Comparison of ENCODE assay signal across 9 cellular contexts in the genomic region with DNA sequence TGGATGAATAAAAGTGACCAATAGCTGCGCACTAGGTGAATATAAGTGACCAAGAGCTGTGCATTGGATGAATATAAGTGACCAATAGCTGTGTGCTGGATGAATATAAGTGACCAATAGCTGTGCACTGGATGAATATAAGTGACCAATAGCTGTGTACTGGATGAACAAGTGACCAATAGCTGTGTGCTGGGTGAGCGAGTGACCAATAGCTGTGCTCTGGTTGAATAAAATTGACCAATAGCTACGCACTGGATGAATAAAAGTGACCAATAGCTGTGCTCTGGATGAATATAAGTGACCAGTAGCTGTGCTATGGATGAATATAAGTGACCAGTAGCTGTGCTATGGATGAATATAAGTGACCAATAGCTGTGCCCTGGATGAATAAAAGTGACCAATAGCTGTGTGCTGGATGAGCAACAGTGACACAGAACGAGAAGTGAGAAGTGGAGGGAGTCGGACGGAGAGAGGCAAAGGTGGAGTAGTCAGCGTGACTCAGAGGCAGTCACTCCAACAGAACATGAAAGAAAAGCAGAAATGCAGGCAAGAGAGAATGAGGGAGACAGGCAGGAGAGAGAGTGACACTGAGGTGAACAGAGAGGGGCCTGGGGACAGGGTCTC. TPM values are rescaled to one million over a fixed set of nuclear protein-coding genes. Genes with fewer than 3 reads are reported as not detected.
A peak's percentile ranks its signal among the peaks of the same experiment; 100 is the strongest.
DNase-seq lines count a peak whose midpoint lies in the region; ATAC-seq and TF ChIP-seq lines count a peak whose summit lies in the region.
"Had no signal": no experiment of that assay in that cellular context is flagged by ENCODE, and none has a peak within 500 bp of the region (broad histone marks: within the 10 kb centered on the region; RNA-seq: fewer than 3 reads in every experiment).

No MANE protein-coding gene starts in this region.

- H3K27ac Mint-ChIP-seq in activated T-helper 1 cell treated with anti-CD3 and anti-CD28 coated beads, Interleukin-12 subunit alpha, Interleukin-12 subunit beta, Interleukin-2, Interleukin-4 antibody, amounts not matched to agents 30 ng/mL and 10 ng/mL and 1 ng/mL, durations not matched to agents 14 hours and 24 hours and 36 hours = peak overlapping the region; percentile 2
- H3K27ac Mint-ChIP-seq in memory B cell = no peak overlapping the region
- H3K27ac Mint-ChIP-seq: activated CD4-positive, alpha-beta T cell treated with anti-CD3 and anti-CD28 coated beads, Interleukin-2, amount 10 ng/mL, durations not matched to agents 7 days and 5 days had no signal

- no peak overlapping the region for H2AFZ ChIP-seq in Karpas-422 (ENCODE audit: low read length)

- no peaks in the 10 kb centered on the region for H3K9me3 ChIP-seq in Karpas-422 (ENCODE audit: low read length)

- ATAC-seq in memory B cell (ENCODE audit: low read depth) = peak; percentile 49
- no peak for ATAC-seq in HG03135 (IDR thresholded peaks at IDR 0.05; ENCODE audit: unreplicated experiment)
- ATAC-seq in HG03097 (IDR thresholded peaks at IDR 0.05; ENCODE audit: low FRiP score, unreplicated experiment) = no peak

- no peak for TF ChIP-seq CTCF in dorsolateral prefrontal cortex (IDR thresholded peaks at IDR 0.05 in 54 of 56, conservative IDR thresholded peaks at IDR 0.05 in 2 of 56; ENCODE audit: low read depth in 1 of 56, partially characterized antibody in 56 of 56)

- intact Hi-C loops in activated T-helper 1 cell treated with anti-CD3 and anti-CD28 coated beads, Interleukin-12 subunit alpha, Interleukin-12 subunit beta, Interleukin-2, Interleukin-4 antibody, amounts not matched to agents 30 ng/mL and 10 ng/mL and 1 ng/mL, durations not matched to agents 14 hours and 24 hours and 36 hours (cut with micrococcal nuclease) = no loop called here
- intact Hi-C loops in dorsolateral prefrontal cortex (cut with DNase I) = no loop called here

- H3K27me3 ChIP-seq in Karpas-422 (ENCODE audit: low read length) (no peaks in the 10 kb centered on the region), dorsolateral prefrontal cortex (peaks cover 0 to 4% (median 0%) of the 10 kb centered on the region in 45 donors)

- H3K4me2 ChIP-seq in Karpas-422 (ENCODE audit: low read depth, low read length, poor library complexity, severe bottlenecking) = peak overlapping the region; percentile 60

- H3K9me2 ChIP-seq in Karpas-422 (replicated peaks; ENCODE audit: insufficient read depth, low read length) = no peaks in the 10 kb centered on the region

- no peak overlapping the region for H3K27ac ChIP-seq in Karpas-422 (ENCODE audit: low read length)
- no peak overlapping the region for H3K27ac ChIP-seq in dorsolateral prefrontal cortex

- peaks cover 4% of the 10 kb centered on the region for H3K36me3 Mint-ChIP-seq in activated T-helper 1 cell treated with anti-CD3 and anti-CD28 coated beads, Interleukin-12 subunit alpha, Interleukin-12 subunit beta, Interleukin-2, Interleukin-4 antibody, amounts not matched to agents 30 ng/mL and 10 ng/mL and 1 ng/mL, durations not matched to agents 14 hours and 24 hours and 36 hours (ENCODE audit: low read depth)
- no peaks in the 10 kb centered on the region for H3K36me3 Mint-ChIP-seq in memory B cell

- H3K9ac ChIP-seq in Karpas-422 (ENCODE audit: low read length) = peak overlapping the region; percentile 60

- H3K4me1 Mint-ChIP-seq in activated T-helper 1 cell treated with anti-CD3 and anti-CD28 coated beads, Interleukin-12 subunit alpha, Interleukin-12 subunit beta, Interleukin-2, Interleukin-4 antibody, amounts not matched to agents 30 ng/mL and 10 ng/mL and 1 ng/mL, durations not matched to agents 14 hours and 24 hours and 36 hours (ENCODE audit: low read depth) = peaks cover 41% of the 10 kb centered on the region
- H3K4me1 Mint-ChIP-seq in memory B cell = peaks cover 62% of the 10 kb centered on the region

- no peaks in the 10 kb centered on the region for H3K36me3 ChIP-seq in Karpas-422 (ENCODE audit: insufficient read depth, low read length)

- no peaks in the 10 kb centered on the region for H3K79me2 ChIP-seq in Karpas-422 (ENCODE audit: low read length)

- no peaks in the 10 kb centered on the region for H3K9me3 Mint-ChIP-seq in activated T-helper 1 cell treated with anti-CD3 and anti-CD28 coated beads, Interleukin-12 subunit alpha, Interleukin-12 subunit beta, Interleukin-2, Interleukin-4 antibody, amounts not matched to agents 30 ng/mL and 10 ng/mL and 1 ng/mL, durations not matched to agents 14 hours and 24 hours and 36 hours
- no peaks in the 10 kb centered on the region for H3K9me3 Mint-ChIP-seq in memory B cell
- H3K9me3 Mint-ChIP-seq: activated CD4-positive, alpha-beta T cell treated with anti-CD3 and anti-CD28 coated beads, Interleukin-2, amount 10 ng/mL, durations not matched to agents 7 days and 5 days had no signal

- H3K4me3 ChIP-seq in Karpas-422 (ENCODE audit: low read length) (peak overlapping the region; percentile 46; the same call in 1 of the 2 replicates), dorsolateral prefrontal cortex (no peak overlapping the region)

- no peak overlapping the region for H3K4me3 Mint-ChIP-seq in activated T-helper 1 cell treated with anti-CD3 and anti-CD28 coated beads, Interleukin-12 subunit alpha, Interleukin-12 subunit beta, Interleukin-2, Interleukin-4 antibody, amounts not matched to agents 30 ng/mL and 10 ng/mL and 1 ng/mL, durations not matched to agents 14 hours and 24 hours and 36 hours
- peak overlapping the region; percentile 8 for H3K4me3 Mint-ChIP-seq in memory B cell
- H3K4me3 Mint-ChIP-seq: activated CD4-positive, alpha-beta T cell treated with anti-CD3 and anti-CD28 coated beads, Interleukin-2, amount 10 ng/mL, durations not matched to agents 7 days and 5 days had no signal

- peaks cover 69% of the 10 kb centered on the region for H3K4me1 ChIP-seq in Karpas-422 (ENCODE audit: low read length)

- H4K20me1 ChIP-seq in Karpas-422 (ENCODE audit: insufficient read depth, low read depth, low read length) = no peaks in the 10 kb centered on the region

- H3K27me3 Mint-ChIP-seq in activated T-helper 1 cell treated with anti-CD3 and anti-CD28 coated beads, Interleukin-12 subunit alpha, Interleukin-12 subunit beta, Interleukin-2, Interleukin-4 antibody, amounts not matched to agents 30 ng/mL and 10 ng/mL and 1 ng/mL, durations not matched to agents 14 hours and 24 hours and 36 hours (ENCODE audit: insufficient read depth) = no peaks in the 10 kb centered on the region
- no peaks in the 10 kb centered on the region for H3K27me3 Mint-ChIP-seq in memory B cell
- H3K27me3 Mint-ChIP-seq: activated CD4-positive, alpha-beta T cell treated with anti-CD3 and anti-CD28 coated beads, Interleukin-2, amount 10 ng/mL, durations not matched to agents 7 days and 5 days had no signal

- DNase-seq in EL (peak; percentile 32), Karpas-422 (no peak), memory B cell (ENCODE audit: low spot score in 2 of 2) (no peak), NCI-H1436 (lab: John Stamatoyannopoulos, UW) (no peak), dorsolateral prefrontal cortex (no peak)
- DNase-seq in activated T-helper 1 cell treated with anti-CD3 and anti-CD28 coated beads, Interleukin-12 subunit alpha, Interleukin-12 subunit beta, Interleukin-2, Interleukin-4 antibody, amounts not matched to agents 30 ng/mL and 10 ng/mL and 1 ng/mL, durations not matched to agents 14 hours and 24 hours and 36 hours (ENCODE audit: low spot score) = no peak
- DNase-seq: activated CD4-positive, alpha-beta T cell treated with anti-CD3 and anti-CD28 coated beads, Interleukin-2, amount 10 ng/mL, durations not matched to agents 7 days and 5 days had no signal

RNA-seq across cellular contexts. Expression of a gene that starts 38.5 kb away (rescaled TPM):
- total RNA-seq in Karpas-422 (2014; rRNA removed; shearing (Covaris generic); ENCODE audit: low replicate concordance) = 261 and 436 TPM in 2 replicates
- 90.4 and 92.5 TPM in 2 replicates for total RNA-seq in activated T-helper 1 cell treated with anti-CD3 and anti-CD28 coated beads, Interleukin-12 subunit alpha, Interleukin-12 subunit beta, Interleukin-2, Interleukin-4 antibody, amounts not matched to agents 30 ng/mL and 10 ng/mL and 1 ng/mL, durations not matched to agents 14 hours and 24 hours and 36 hours
- total RNA-seq in dorsolateral prefrontal cortex = 10 to 100 TPM in 112 of 120 experiments, 1 to 10 TPM in 8; 8.5 to 26.9 (median 13.2) TPM
